18 cellular contexts compared by ENCODE assay signal in genomic region chr15:63655683-63656372, GRCh38.
"Had no signal": no experiment of that assay in that cellular context is flagged by ENCODE, and none has a peak within 500 bp of the region (broad histone marks: within the 10 kb centered on the region; RNA-seq: fewer than 3 reads in every experiment).

No MANE protein-coding gene starts in this region.

- H3K9me3 Mint-ChIP-seq: activated B cell treated with CpG ODN at 0.5 μM for 24 hours; activated naive CD8-positive, alpha-beta T cell treated with anti-CD3 and anti-CD28 coated beads, Interleukin-2, amount 50 U/mL, for 24 hours; nephron progenitor cell had no signal

- H3K9me3 ChIP-seq: ascending aorta, gastrocnemius medialis, left lung, tibial nerve, vagina had no signal

- H3K4me1 ChIP-seq: ascending aorta, gastrocnemius medialis, left lung, tibial nerve, vagina had no signal

- H3K4me3 ChIP-seq: ascending aorta, gastrocnemius medialis, left lung, tibial nerve, vagina had no signal

- H3K27me3 ChIP-seq: ascending aorta, gastrocnemius medialis, left lung, tibial nerve, vagina had no signal

- H3K27ac ChIP-seq: ascending aorta, gastrocnemius medialis, left lung, tibial nerve, vagina had no signal

- ATAC-seq: activated naive CD8-positive, alpha-beta T cell treated with anti-CD3 and anti-CD28 coated beads, Interleukin-2, amount 50 U/mL, for 24 hours; left lung had no signal

- DNase-seq: activated B cell treated with CpG ODN at 0.5 μM for 24 hours; activated CD4-positive, alpha-beta T cell treated with anti-CD3 and anti-CD28 coated beads, Interleukin-2, amount 50 U/mL, for 4 hours; activated CD8-positive, alpha-beta memory T cell treated with anti-CD3 and anti-CD28 coated beads, Interleukin-2, amount 50 U/mL, for 4 hours; activated naive CD4-positive, alpha-beta T cell; activated naive CD8-positive, alpha-beta T cell treated with anti-CD3 and anti-CD28 coated beads, Interleukin-2, amount 50 U/mL, for 24 hours; erythroblast; gastrocnemius medialis; left lung; mesendoderm; nephron progenitor cell; occipital lobe; small intestine; stimulated activated CD4-positive, alpha-beta T cell treated with anti-CD3 and anti-CD28 coated beads, Interleukin-4, amount 100 ng/mL, for 24 hours; stimulated activated naive CD4-positive, alpha-beta T cell; SW 1271 had no signal

- H3K27ac Mint-ChIP-seq: activated B cell treated with CpG ODN at 0.5 μM for 24 hours; activated naive CD8-positive, alpha-beta T cell treated with anti-CD3 and anti-CD28 coated beads, Interleukin-2, amount 50 U/mL, for 24 hours; nephron progenitor cell had no signal

- H3K4me3 Mint-ChIP-seq: activated B cell treated with CpG ODN at 0.5 μM for 24 hours; activated naive CD8-positive, alpha-beta T cell treated with anti-CD3 and anti-CD28 coated beads, Interleukin-2, amount 50 U/mL, for 24 hours; nephron progenitor cell had no signal

- H3K27me3 Mint-ChIP-seq: activated B cell treated with CpG ODN at 0.5 μM for 24 hours; activated naive CD8-positive, alpha-beta T cell treated with anti-CD3 and anti-CD28 coated beads, Interleukin-2, amount 50 U/mL, for 24 hours had no signal

- H3K4me1 Mint-ChIP-seq: activated B cell treated with CpG ODN at 0.5 μM for 24 hours, nephron progenitor cell had no signal
